ENCODE assay signal across 8 cellular contexts in genomic region chr10:23314835-23315239, GRCh38. TPM values are rescaled to one million over a fixed set of nuclear protein-coding genes. Genes with fewer than 3 reads are reported as not detected.
DNase-seq lines count a peak whose midpoint lies in the region; ATAC-seq, FAIRE-seq and TF ChIP-seq lines count a peak whose summit lies in the region.

No MANE protein-coding gene starts in this region.

- no peak overlapping the region for H3K4me3 Mint-ChIP-seq in T-cell
- H3K4me3 Mint-ChIP-seq in stimulated activated naive CD8-positive, alpha-beta T cell treated with anti-CD3 and anti-CD28 coated beads, Interleukin-15, amount 100 ng/mL, for 72 hours = no peak overlapping the region

- no peak for TF ChIP-seq EP300 in HepG2 (IDR thresholded peaks at IDR 0.05; ENCODE audit: low read depth in 2 of 2, low read length in 2 of 2)
- TF ChIP-seq EP300 in HepG2 (CRISPR knock-in tag; IDR thresholded peaks at IDR 0.05; ENCODE audit: borderline replicate concordance) = no peak

- no TSS peak for BruUV-seq in HepG2 (replicated peaks; lab: Mats Ljungman, UMichigan)

- intact Hi-C loops in colonic mucosa (cut with DNase I) = loop anchor here (2.0 kb wide), 2 partner anchors 210 to 388 kb away; no protein-coding TSS in a partner anchor
- intact Hi-C loops in HepG2 (cut with micrococcal nuclease; ENCODE audit: unreplicated experiment) = loop anchor here (1.0 to 2.0 kb wide), 4 partner anchors 24 to 388 kb away; no protein-coding TSS in a partner anchor

- H3K9ac ChIP-seq in colonic mucosa (ENCODE audit: low read depth in 2 of 2, low read length in 2 of 2) (no peak overlapping the region), HepG2 (ENCODE audit: insufficient read depth, low read depth, low read length) (no peak overlapping the region)

- H3K36me3 Mint-ChIP-seq in T-cell = no peaks in the 10 kb centered on the region

- CTCF ChIA-PET in T-cell (lab: Charles Lee) (interaction anchor here (0.6 to 4.1 kb wide), 30 partner anchors 10 to 1242 kb away, joined by 3 to 33 read pairs (median 4); no protein-coding TSS in a partner anchor), HepG2 (lab: Yijun Ruan, JAX; ENCODE audit: low intra/inter-chr PET ratio, low total read pairs) (interaction anchor here (1.2 to 2.5 kb wide), 4 partner anchors 210 to 388 kb away, joined by 8 to 17 read pairs (median 16); no protein-coding TSS in a partner anchor)

- H4K20me1 ChIP-seq in HepG2 (ENCODE audit: insufficient read depth, low read length) = no peaks in the 10 kb centered on the region

- TF ChIP-seq RAD21 in HepG2 (CRISPR knock-in tag; IDR thresholded peaks at IDR 0.05) = peak; percentile 55

- POLR2A ChIA-PET in T-cell (lab: Charles Lee) = interaction anchor here in 1 of 2 donors (0.6 to 0.8 kb wide), 2 partner anchors 222 to 1299 kb away, joined by 3 to 7 read pairs; no protein-coding TSS in a partner anchor
- POLR2A ChIA-PET in HepG2 (lab: Yijun Ruan, JAX) = no interaction called here

- no peaks in the 10 kb centered on the region for H3K36me3 ChIP-seq in colonic mucosa
- H3K36me3 ChIP-seq in HepG2 (replicated peaks in 1 of 2; ENCODE audit: control insufficient read depth in 1 of 2, insufficient read depth in 2 of 2, low read length in 2 of 2) = no peaks in the 10 kb centered on the region

- no peaks in the 10 kb centered on the region for H3K9me3 Mint-ChIP-seq in T-cell
- H3K9me3 Mint-ChIP-seq in stimulated activated naive CD8-positive, alpha-beta T cell treated with anti-CD3 and anti-CD28 coated beads, Interleukin-15, amount 100 ng/mL, for 72 hours = no peaks in the 10 kb centered on the region

- peaks cover 0 to 3% (median 0%) of the 10 kb centered on the region in 3 donors for H3K4me1 Mint-ChIP-seq in T-cell
- peaks cover 5% of the 10 kb centered on the region for H3K4me1 Mint-ChIP-seq in stimulated activated naive CD8-positive, alpha-beta T cell treated with anti-CD3 and anti-CD28 coated beads, Interleukin-15, amount 100 ng/mL, for 72 hours

- no peak for TF ChIP-seq POLR2A in HepG2 (IDR thresholded peaks at IDR 0.05; ENCODE audit: insufficient read depth in 1 of 2, low read depth in 2 of 2, low read length in 2 of 2)

- no peak overlapping the region for H3K27ac Mint-ChIP-seq in T-cell
- H3K27ac Mint-ChIP-seq in stimulated activated naive CD8-positive, alpha-beta T cell treated with anti-CD3 and anti-CD28 coated beads, Interleukin-15, amount 100 ng/mL, for 72 hours = no peak overlapping the region

- H3K27ac ChIP-seq in colonic mucosa (no peak overlapping the region), HepG2 (ENCODE audit: extremely low read length, insufficient read depth, low read length) (no peak overlapping the region)

- H3K9me3 ChIP-seq in colonic mucosa = no peaks in the 10 kb centered on the region
- H3K9me3 ChIP-seq in HepG2 (ENCODE audit: low read length) = no peaks in the 10 kb centered on the region

- WGBS in HepG2 (ENCODE audit: low lambda C conversion rate) = 0% methylated on average over 3 of the region's 3 CpGs

- no peaks in the 10 kb centered on the region for H3K79me2 ChIP-seq in HepG2 (ENCODE audit: insufficient read depth, low read length)

- DNase-seq in AG20443 (ENCODE audit: low spot score) = peak; percentile 51
- DNase-seq in M059J (ENCODE audit: low read depth) = peak; percentile 66
- peak in 29 of 34 experiments; percentile 3 to 68 (median 33) for DNase-seq in T-cell
- peak; percentile 63 for DNase-seq in colonic mucosa
- DNase-seq in HepG2 (ENCODE audit: low spot score) = peak; percentile 64
- DNase-seq in stimulated activated naive CD8-positive, alpha-beta T cell treated with anti-CD3 and anti-CD28 coated beads, Interleukin-15, amount 100 ng/mL, for 72 hours = peak; percentile 32 to 40
- DNase-seq in NK-92 (lab: John Stamatoyannopoulos, UW; ENCODE audit: unreplicated experiment) = no peak

- ATAC-seq in T-cell (replicated peaks in 1 of 4) (no peak), HepG2 (no peak)
- no peak for ATAC-seq in stimulated activated naive CD8-positive, alpha-beta T cell treated with anti-CD3 and anti-CD28 coated beads, Interleukin-15, amount 100 ng/mL, for 72 hours

- H3K4me1 ChIP-seq in colonic mucosa (no peaks in the 10 kb centered on the region), HepG2 (ENCODE audit: insufficient read depth, low read length) (no peaks in the 10 kb centered on the region)

- peak; percentile 63 for FAIRE-seq in HepG2 (lab: Jason Lieb, UNC)

- H3K4me2 ChIP-seq in HepG2 (ENCODE audit: low read depth, low read length) = no peak overlapping the region

- peaks cover 2 to 5% of the 10 kb centered on the region in 2 donors for H3K27me3 Mint-ChIP-seq in T-cell
- no peaks in the 10 kb centered on the region for H3K27me3 Mint-ChIP-seq in stimulated activated naive CD8-positive, alpha-beta T cell treated with anti-CD3 and anti-CD28 coated beads, Interleukin-15, amount 100 ng/mL, for 72 hours

- TF ChIP-seq CTCF in GM12874 (IDR thresholded peaks at IDR 0.05; ENCODE audit: insufficient read depth, low read depth, low read length) (peak; percentile 42; the same call in 1 of the 2 replicates), colonic mucosa (IDR thresholded peaks at IDR 0.05) (peak; percentile 73), HepG2 (CRISPR knock-in tag; IDR thresholded peaks at IDR 0.05) (peak; percentile 65)

- H3K4me3 ChIP-seq in colonic mucosa = no peak overlapping the region
- H3K4me3 ChIP-seq in HepG2 (replicated peaks in 1 of 3; ENCODE audit: insufficient read depth in 1 of 3, low read depth in 2 of 3, low read length in 3 of 3) = no peak overlapping the region

- H3K27me3 ChIP-seq in colonic mucosa (no peaks in the 10 kb centered on the region), HepG2 (ENCODE audit: control insufficient read depth in 1 of 2, insufficient read depth in 2 of 2, low read length in 2 of 2) (no peaks in the 10 kb centered on the region; a peak in 2 of 5 replicates)

- in situ Hi-C loops in HepG2 (cut with HindIII; ENCODE audit: extremely low pct_ligation_motif_present, low pct_unique_long_range_greater_than_20kb) = loop anchor here (5.0 to 10.0 kb wide), 2 partner anchors 207 to 380 kb away; no protein-coding TSS in a partner anchor

- no peak overlapping the region for H2AFZ ChIP-seq in HepG2 (ENCODE audit: low read length)

TF ChIP-seq in HepG2, 621 proteins besides CTCF, POLR2A, EP300 and RAD21 (continues in another document):
- no peak for TF ChIP-seq SUZ12 (IDR thresholded peaks at IDR 0.05; ENCODE audit: low read depth, low read length)
- TF ChIP-seq SMC3 (IDR thresholded peaks at IDR 0.05; ENCODE audit: low read length) = peak; percentile 79
- TF ChIP-seq BCL6 (CRISPR knock-in tag; IDR thresholded peaks at IDR 0.05) = no peak
- no peak for TF ChIP-seq ZNF317 (CRISPR knock-in tag; IDR thresholded peaks at IDR 0.05)
- TF ChIP-seq, protein P1, sequence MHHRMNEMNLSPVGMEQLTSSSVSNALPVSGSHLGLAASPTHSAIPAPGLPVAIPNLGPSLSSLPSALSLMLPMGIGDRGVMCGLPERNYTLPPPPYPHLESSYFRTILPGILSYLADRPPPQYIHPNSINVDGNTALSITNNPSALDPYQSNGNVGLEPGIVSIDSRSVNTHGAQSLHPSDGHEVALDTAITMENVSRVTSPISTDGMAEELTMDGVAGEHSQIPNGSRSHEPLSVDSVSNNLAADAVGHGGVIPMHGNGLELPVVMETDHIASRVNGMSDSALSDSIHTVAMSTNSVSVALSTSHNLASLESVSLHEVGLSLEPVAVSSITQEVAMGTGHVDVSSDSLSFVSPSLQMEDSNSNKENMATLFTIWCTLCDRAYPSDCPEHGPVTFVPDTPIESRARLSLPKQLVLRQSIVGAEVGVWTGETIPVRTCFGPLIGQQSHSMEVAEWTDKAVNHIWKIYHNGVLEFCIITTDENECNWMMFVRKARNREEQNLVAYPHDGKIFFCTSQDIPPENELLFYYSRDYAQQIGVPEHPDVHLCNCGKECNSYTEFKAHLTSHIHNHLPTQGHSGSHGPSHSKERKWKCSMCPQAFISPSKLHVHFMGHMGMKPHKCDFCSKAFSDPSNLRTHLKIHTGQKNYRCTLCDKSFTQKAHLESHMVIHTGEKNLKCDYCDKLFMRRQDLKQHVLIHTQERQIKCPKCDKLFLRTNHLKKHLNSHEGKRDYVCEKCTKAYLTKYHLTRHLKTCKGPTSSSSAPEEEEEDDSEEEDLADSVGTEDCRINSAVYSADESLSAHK (CRISPR knock-in tag; IDR thresholded peaks at IDR 0.05; ENCODE audit: borderline replicate concordance) = no peak
- TF ChIP-seq KDM2A (CRISPR knock-in tag; IDR thresholded peaks at IDR 0.05; ENCODE audit: borderline replicate concordance, low read depth) = no peak
- TF ChIP-seq FOSL1 (CRISPR knock-in tag; IDR thresholded peaks at IDR 0.05; ENCODE audit: borderline replicate concordance) = no peak
- no peak for TF ChIP-seq ZNF235 (CRISPR knock-in tag; IDR thresholded peaks at IDR 0.05; ENCODE audit: borderline replicate concordance)
- no peak for TF ChIP-seq FOXA3 (CRISPR knock-in tag; IDR thresholded peaks at IDR 0.05)

RNA-seq across cellular contexts. Expression of gene C10orf67, which starts 29.8 kb away (rescaled TPM):
- total RNA-seq in M059J (2014; rRNA removed; shearing (Covaris generic)) = 0.02 and 0.05 TPM in 2 replicates
- total RNA-seq in T-cell = under 1 TPM in 1 of 5 donors, not detected in 4; 0.13 TPM
- total RNA-seq in colonic mucosa = not detected
- not detected in 2 replicates for total RNA-seq in HepG2 (2016; rRNA removed; fragmentation: Illumina TruSeq; extraction: Trizol)
- total RNA-seq in HepG2 (2016; cell fraction: cytosol; rRNA removed; fragmentation: Illumina TruSeq; extraction: Trizol; ENCODE audit: low read depth) = not detected in 2 replicates
- total RNA-seq in HepG2 (2016; cell fraction: insoluble cytoplasmic fraction; rRNA removed; fragmentation: Illumina TruSeq; extraction: Trizol) = not detected in 2 replicates
- not detected in 2 replicates for total RNA-seq in HepG2 (2016; cell fraction: membrane; rRNA removed; fragmentation: Illumina TruSeq; extraction: Trizol)
- not detected in 2 replicates for total RNA-seq in HepG2 (2016; cell fraction: nucleus; rRNA removed; fragmentation: Illumina TruSeq; extraction: Trizol)
- polyA plus RNA-seq in HepG2 (2011; rRNA removed) = not detected in 2 replicates
- polyA plus RNA-seq in HepG2 (2011; cell fraction: cytosol; rRNA removed) = not detected in 2 replicates
- not detected in 2 replicates for polyA plus RNA-seq in HepG2 (2011; cell fraction: nucleus; rRNA removed)
- not detected in 2 replicates for polyA plus RNA-seq in HepG2 (2012)
- not detected in 2 replicates for polyA plus RNA-seq in HepG2 (2016; cell fraction: cytosol; fragmentation: Illumina TruSeq; extraction: Trizol; ENCODE audit: low read depth)
- not detected in 2 replicates for polyA plus RNA-seq in HepG2 (2016; cell fraction: insoluble cytoplasmic fraction; fragmentation: Illumina TruSeq; extraction: Trizol; ENCODE audit: low read depth)
- not detected in 2 replicates for polyA plus RNA-seq in HepG2 (2016; cell fraction: membrane; fragmentation: Illumina TruSeq; extraction: Trizol; ENCODE audit: low read depth)
- polyA plus RNA-seq in HepG2 (2016; cell fraction: nucleus; fragmentation: Illumina TruSeq; extraction: Trizol; ENCODE audit: insufficient read depth, low read depth) = not detected in 2 replicates
- 0.23 TPM in 1 of 2 replicates, not detected in the other for polyA minus RNA-seq in HepG2 (2011; rRNA and poly(A)+ RNA removed; ENCODE audit: low replicate concordance)
- polyA minus RNA-seq in HepG2 (2011; cell fraction: cytosol; rRNA and poly(A)+ RNA removed) = not detected in 2 replicates
- polyA minus RNA-seq in HepG2 (2011; cell fraction: nucleus; rRNA and poly(A)+ RNA removed) = not detected in 2 replicates
